8 cellular contexts compared by ENCODE assay signal in genomic region chr6:42047790-42048405, GRCh38. TPM values are rescaled to one million over a fixed set of nuclear protein-coding genes. Genes with fewer than 3 reads are reported as not detected.
DNase-seq lines count a peak whose midpoint lies in the region; ATAC-seq and FAIRE-seq lines count a peak whose summit lies in the region.

No MANE protein-coding gene starts in this region.

- ATAC-seq in activated T-helper 17 cell treated with anti-CD3 and anti-CD28 coated beads, Interleukin-2, amount 50 U/mL, for 72 hours (replicated peaks) = no peak
- no peak for ATAC-seq in GM18867 (IDR thresholded peaks at IDR 0.05; ENCODE audit: unreplicated experiment)

- FAIRE-seq in frontal cortex (lab: Jason Lieb, UNC) = no peak

- peak overlapping the region; percentile 68 for H3K27ac Mint-ChIP-seq in T-helper 2 cell treated with Interferon-gamma antibody and Interleukin-4, amounts not matched to agents 5 μg/mL and 100 μg/mL, for 36 hours
- H3K27ac Mint-ChIP-seq in activated T-helper 17 cell treated with anti-CD3 and anti-CD28 coated beads, Interleukin-2, amount 50 U/mL, for 72 hours = peak overlapping the region; percentile 89

- peak overlapping the region; percentile 66 to 84 for H3K9ac ChIP-seq in stomach smooth muscle (ENCODE audit: low read length in 2 of 2)

- H3K36me3 Mint-ChIP-seq in T-helper 2 cell treated with Interferon-gamma antibody and Interleukin-4, amounts not matched to agents 5 μg/mL and 100 μg/mL, for 36 hours (ENCODE audit: low read depth) = peaks cover 12% of the 10 kb centered on the region
- H3K36me3 Mint-ChIP-seq in activated T-helper 17 cell treated with anti-CD3 and anti-CD28 coated beads, Interleukin-2, amount 50 U/mL, for 72 hours (ENCODE audit: low read depth) = peaks cover 74% of the 10 kb centered on the region

- H3K4me1 ChIP-seq in stomach smooth muscle (ENCODE audit: control insufficient read depth, insufficient read depth, low read length) = peaks cover 72% of the 10 kb centered on the region

- H3K27ac ChIP-seq in stomach smooth muscle (ENCODE audit: low read length) = peak overlapping the region; percentile 92

- H3K4me3 Mint-ChIP-seq in T-helper 2 cell treated with Interferon-gamma antibody and Interleukin-4, amounts not matched to agents 5 μg/mL and 100 μg/mL, for 36 hours = peak overlapping the region; percentile 90
- H3K4me3 Mint-ChIP-seq in activated T-helper 17 cell treated with anti-CD3 and anti-CD28 coated beads, Interleukin-2, amount 50 U/mL, for 72 hours = peak overlapping the region; percentile 97

- DNase-seq in T-helper 2 cell treated with Interferon-gamma antibody and Interleukin-4, amounts not matched to agents 5 μg/mL and 100 μg/mL, for 36 hours (ENCODE audit: low spot score) = no peak
- DNase-seq in T-helper 2 cell = no peak
- DNase-seq in inferior parietal cortex (ENCODE audit: extremely low spot score) = peak; percentile 29
- DNase-seq in frontal cortex (ENCODE audit: low spot score in 2 of 2) = no peak
- no peak for DNase-seq in SIG-M5 (lab: John Stamatoyannopoulos, UW)

- no peaks in the 10 kb centered on the region for H3K9me3 Mint-ChIP-seq in T-helper 2 cell treated with Interferon-gamma antibody and Interleukin-4, amounts not matched to agents 5 μg/mL and 100 μg/mL, for 36 hours
- no peaks in the 10 kb centered on the region for H3K9me3 Mint-ChIP-seq in activated T-helper 17 cell treated with anti-CD3 and anti-CD28 coated beads, Interleukin-2, amount 50 U/mL, for 72 hours

- H3K27me3 Mint-ChIP-seq in T-helper 2 cell treated with Interferon-gamma antibody and Interleukin-4, amounts not matched to agents 5 μg/mL and 100 μg/mL, for 36 hours (ENCODE audit: low read depth) = no peaks in the 10 kb centered on the region
- H3K27me3 Mint-ChIP-seq in activated T-helper 17 cell treated with anti-CD3 and anti-CD28 coated beads, Interleukin-2, amount 50 U/mL, for 72 hours = no peaks in the 10 kb centered on the region

- H3K9me3 ChIP-seq in stomach smooth muscle (ENCODE audit: control insufficient read depth in 2 of 2, low read length in 2 of 2) = no peaks in the 10 kb centered on the region

- peak overlapping the region; percentile 77 to 91 for H3K4me3 ChIP-seq in stomach smooth muscle (ENCODE audit: low read length in 2 of 2)

- peaks cover 76% of the 10 kb centered on the region for H3K4me1 Mint-ChIP-seq in T-helper 2 cell treated with Interferon-gamma antibody and Interleukin-4, amounts not matched to agents 5 μg/mL and 100 μg/mL, for 36 hours (ENCODE audit: low read depth)
- peaks cover 36% of the 10 kb centered on the region for H3K4me1 Mint-ChIP-seq in activated T-helper 17 cell treated with anti-CD3 and anti-CD28 coated beads, Interleukin-2, amount 50 U/mL, for 72 hours

- peaks cover 0 to 3% of the 10 kb centered on the region in 2 donors for H3K36me3 ChIP-seq in stomach smooth muscle (ENCODE audit: control insufficient read depth in 2 of 2, insufficient read depth in 2 of 2, low read length in 2 of 2)

- no peaks in the 10 kb centered on the region for H3K27me3 ChIP-seq in stomach smooth muscle (ENCODE audit: control insufficient read depth in 1 of 2, insufficient read depth in 2 of 2, low read length in 2 of 2)

RNA-seq across cellular contexts. Expression of gene TAF8, which starts 2.4 kb away (rescaled TPM):
- total RNA-seq in activated T-helper 17 cell treated with anti-CD3 and anti-CD28 coated beads, Interleukin-2, amount 50 U/mL, for 72 hours = 10 to 100 TPM; 48.8 to 60.9 TPM
- total RNA-seq in frontal cortex = 4.5 TPM
